Comparison of ENCODE assay signal across 1 cellular context in the genomic region with DNA sequence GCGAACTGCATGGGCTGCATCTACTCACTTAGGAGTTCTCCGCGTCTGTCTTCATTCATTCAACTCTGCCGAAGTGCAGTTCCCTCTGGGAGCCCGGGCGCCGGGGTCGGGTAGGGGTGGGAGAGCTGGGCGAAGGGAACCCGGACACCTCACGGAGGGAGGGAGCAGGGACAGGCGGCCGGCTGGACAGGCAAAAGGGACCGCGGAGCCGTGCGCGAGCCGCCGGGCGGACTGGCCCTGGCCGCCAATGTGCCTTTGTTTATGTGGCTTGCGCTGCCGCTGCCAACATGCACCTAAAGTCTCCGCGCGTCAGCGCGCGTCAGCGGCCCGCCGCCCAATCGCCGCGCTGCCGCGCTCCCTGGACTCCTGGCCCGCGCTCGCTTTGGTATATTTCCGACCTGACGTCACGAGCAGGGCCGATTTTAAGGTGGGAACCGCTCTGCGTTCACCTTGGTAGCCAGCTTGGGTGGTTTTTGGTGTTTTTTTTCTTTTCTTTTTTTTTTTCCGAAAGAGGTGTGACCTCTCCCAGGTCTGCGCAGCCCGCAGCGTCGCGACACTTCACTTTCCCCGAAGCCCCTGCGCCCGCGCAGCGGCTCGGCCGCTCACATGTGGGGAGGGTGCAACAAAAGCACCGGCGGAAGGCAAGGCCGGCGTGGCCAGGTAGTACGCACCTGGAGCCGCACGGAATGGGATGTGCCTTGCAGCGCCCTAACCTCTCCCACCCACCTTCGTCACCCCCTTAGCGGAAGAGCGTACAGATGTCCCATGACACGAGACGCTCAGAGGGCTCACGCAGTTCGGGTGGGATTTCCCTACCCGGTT.
TF ChIP-seq lines count a peak whose summit lies in the region.

Gene NR4A2, minus strand, starts transcription at position 270 of the 822 bp plus-strand sequence. CDS start 2,535 bp downstream, outside the sequence.

TF ChIP-seq in K562, 482 proteins besides CTCF, POLR2A, EP300 and RAD21 (continued from another document):
- TF ChIP-seq, protein P1, sequence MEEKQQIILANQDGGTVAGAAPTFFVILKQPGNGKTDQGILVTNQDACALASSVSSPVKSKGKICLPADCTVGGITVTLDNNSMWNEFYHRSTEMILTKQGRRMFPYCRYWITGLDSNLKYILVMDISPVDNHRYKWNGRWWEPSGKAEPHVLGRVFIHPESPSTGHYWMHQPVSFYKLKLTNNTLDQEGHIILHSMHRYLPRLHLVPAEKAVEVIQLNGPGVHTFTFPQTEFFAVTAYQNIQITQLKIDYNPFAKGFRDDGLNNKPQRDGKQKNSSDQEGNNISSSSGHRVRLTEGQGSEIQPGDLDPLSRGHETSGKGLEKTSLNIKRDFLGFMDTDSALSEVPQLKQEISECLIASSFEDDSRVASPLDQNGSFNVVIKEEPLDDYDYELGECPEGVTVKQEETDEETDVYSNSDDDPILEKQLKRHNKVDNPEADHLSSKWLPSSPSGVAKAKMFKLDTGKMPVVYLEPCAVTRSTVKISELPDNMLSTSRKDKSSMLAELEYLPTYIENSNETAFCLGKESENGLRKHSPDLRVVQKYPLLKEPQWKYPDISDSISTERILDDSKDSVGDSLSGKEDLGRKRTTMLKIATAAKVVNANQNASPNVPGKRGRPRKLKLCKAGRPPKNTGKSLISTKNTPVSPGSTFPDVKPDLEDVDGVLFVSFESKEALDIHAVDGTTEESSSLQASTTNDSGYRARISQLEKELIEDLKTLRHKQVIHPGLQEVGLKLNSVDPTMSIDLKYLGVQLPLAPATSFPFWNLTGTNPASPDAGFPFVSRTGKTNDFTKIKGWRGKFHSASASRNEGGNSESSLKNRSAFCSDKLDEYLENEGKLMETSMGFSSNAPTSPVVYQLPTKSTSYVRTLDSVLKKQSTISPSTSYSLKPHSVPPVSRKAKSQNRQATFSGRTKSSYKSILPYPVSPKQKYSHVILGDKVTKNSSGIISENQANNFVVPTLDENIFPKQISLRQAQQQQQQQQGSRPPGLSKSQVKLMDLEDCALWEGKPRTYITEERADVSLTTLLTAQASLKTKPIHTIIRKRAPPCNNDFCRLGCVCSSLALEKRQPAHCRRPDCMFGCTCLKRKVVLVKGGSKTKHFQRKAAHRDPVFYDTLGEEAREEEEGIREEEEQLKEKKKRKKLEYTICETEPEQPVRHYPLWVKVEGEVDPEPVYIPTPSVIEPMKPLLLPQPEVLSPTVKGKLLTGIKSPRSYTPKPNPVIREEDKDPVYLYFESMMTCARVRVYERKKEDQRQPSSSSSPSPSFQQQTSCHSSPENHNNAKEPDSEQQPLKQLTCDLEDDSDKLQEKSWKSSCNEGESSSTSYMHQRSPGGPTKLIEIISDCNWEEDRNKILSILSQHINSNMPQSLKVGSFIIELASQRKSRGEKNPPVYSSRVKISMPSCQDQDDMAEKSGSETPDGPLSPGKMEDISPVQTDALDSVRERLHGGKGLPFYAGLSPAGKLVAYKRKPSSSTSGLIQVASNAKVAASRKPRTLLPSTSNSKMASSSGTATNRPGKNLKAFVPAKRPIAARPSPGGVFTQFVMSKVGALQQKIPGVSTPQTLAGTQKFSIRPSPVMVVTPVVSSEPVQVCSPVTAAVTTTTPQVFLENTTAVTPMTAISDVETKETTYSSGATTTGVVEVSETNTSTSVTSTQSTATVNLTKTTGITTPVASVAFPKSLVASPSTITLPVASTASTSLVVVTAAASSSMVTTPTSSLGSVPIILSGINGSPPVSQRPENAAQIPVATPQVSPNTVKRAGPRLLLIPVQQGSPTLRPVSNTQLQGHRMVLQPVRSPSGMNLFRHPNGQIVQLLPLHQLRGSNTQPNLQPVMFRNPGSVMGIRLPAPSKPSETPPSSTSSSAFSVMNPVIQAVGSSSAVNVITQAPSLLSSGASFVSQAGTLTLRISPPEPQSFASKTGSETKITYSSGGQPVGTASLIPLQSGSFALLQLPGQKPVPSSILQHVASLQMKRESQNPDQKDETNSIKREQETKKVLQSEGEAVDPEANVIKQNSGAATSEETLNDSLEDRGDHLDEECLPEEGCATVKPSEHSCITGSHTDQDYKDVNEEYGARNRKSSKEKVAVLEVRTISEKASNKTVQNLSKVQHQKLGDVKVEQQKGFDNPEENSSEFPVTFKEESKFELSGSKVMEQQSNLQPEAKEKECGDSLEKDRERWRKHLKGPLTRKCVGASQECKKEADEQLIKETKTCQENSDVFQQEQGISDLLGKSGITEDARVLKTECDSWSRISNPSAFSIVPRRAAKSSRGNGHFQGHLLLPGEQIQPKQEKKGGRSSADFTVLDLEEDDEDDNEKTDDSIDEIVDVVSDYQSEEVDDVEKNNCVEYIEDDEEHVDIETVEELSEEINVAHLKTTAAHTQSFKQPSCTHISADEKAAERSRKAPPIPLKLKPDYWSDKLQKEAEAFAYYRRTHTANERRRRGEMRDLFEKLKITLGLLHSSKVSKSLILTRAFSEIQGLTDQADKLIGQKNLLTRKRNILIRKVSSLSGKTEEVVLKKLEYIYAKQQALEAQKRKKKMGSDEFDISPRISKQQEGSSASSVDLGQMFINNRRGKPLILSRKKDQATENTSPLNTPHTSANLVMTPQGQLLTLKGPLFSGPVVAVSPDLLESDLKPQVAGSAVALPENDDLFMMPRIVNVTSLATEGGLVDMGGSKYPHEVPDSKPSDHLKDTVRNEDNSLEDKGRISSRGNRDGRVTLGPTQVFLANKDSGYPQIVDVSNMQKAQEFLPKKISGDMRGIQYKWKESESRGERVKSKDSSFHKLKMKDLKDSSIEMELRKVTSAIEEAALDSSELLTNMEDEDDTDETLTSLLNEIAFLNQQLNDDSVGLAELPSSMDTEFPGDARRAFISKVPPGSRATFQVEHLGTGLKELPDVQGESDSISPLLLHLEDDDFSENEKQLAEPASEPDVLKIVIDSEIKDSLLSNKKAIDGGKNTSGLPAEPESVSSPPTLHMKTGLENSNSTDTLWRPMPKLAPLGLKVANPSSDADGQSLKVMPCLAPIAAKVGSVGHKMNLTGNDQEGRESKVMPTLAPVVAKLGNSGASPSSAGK (IDR thresholded peaks at IDR 0.05), result peak; percentile 90
